In genomic region chr22:40326905-40327735, GRCh38 we compare ENCODE assay signal across 1 cellular context.
TF ChIP-seq lines count a peak whose summit lies in the region.

No MANE protein-coding gene starts in this region.

TF ChIP-seq in HepG2, 621 proteins besides CTCF, POLR2A, EP300 and RAD21:
- TF ChIP-seq HMG20A (CRISPR knock-in tag; IDR thresholded peaks at IDR 0.05; ENCODE audit: borderline replicate concordance) = no peak
- TF ChIP-seq ZNF839 (CRISPR knock-in tag; IDR thresholded peaks at IDR 0.05; ENCODE audit: borderline replicate concordance) = no peak
